In genomic region chr6:5752282-5752681, GRCh38 we compare ENCODE assay signal across 8 cellular contexts.
DNase-seq lines count a peak whose midpoint lies in the region; ATAC-seq and TF ChIP-seq lines count a peak whose summit lies in the region.

No MANE protein-coding gene starts in this region.

- peak overlapping the region; percentile 60 for H3K27ac ChIP-seq in HUES48 (ENCODE audit: low read depth, low read length)

- H3K4me1 Mint-ChIP-seq in activated CD4-positive, alpha-beta T cell treated with anti-CD3 and anti-CD28 coated beads, Interleukin-2, amount 10 ng/mL, durations not matched to agents 7 days and 5 days: no peaks in the 10 kb centered on the region

- H3K27me3 ChIP-seq in HUES48 (ENCODE audit: control insufficient read depth, insufficient read depth, low read length): no peaks in the 10 kb centered on the region

- H3K27ac Mint-ChIP-seq in activated CD4-positive, alpha-beta T cell treated with anti-CD3 and anti-CD28 coated beads, Interleukin-2, amount 10 ng/mL, durations not matched to agents 7 days and 5 days: no peak overlapping the region

- ATAC-seq in GM18505 (IDR thresholded peaks at IDR 0.05; ENCODE audit: unreplicated experiment) (no peak), HG02970 (IDR thresholded peaks at IDR 0.05; ENCODE audit: low FRiP score, unreplicated experiment) (no peak)

- in situ Hi-C loops in astrocyte of the cerebellum (cut with HindIII; ENCODE audit: low sequenced_read_pairs): no loop called here

- H3K9me3 ChIP-seq in HUES48 (ENCODE audit: control insufficient read depth, insufficient read depth, low read length): peaks cover 10% of the 10 kb centered on the region

- H3K4me3 Mint-ChIP-seq in activated CD4-positive, alpha-beta T cell treated with anti-CD3 and anti-CD28 coated beads, Interleukin-2, amount 10 ng/mL, durations not matched to agents 7 days and 5 days: no peak overlapping the region

- H3K4me3 ChIP-seq in HUES48 (ENCODE audit: low read depth, low read length) (no peak overlapping the region), astrocyte of the cerebellum (ENCODE audit: low read depth, low read length) (no peak overlapping the region)

- peaks cover 26% of the 10 kb centered on the region for H3K36me3 Mint-ChIP-seq in activated CD4-positive, alpha-beta T cell treated with anti-CD3 and anti-CD28 coated beads, Interleukin-2, amount 10 ng/mL, durations not matched to agents 7 days and 5 days (ENCODE audit: low read depth)

- no peak for TF ChIP-seq CTCF in astrocyte of the cerebellum (IDR thresholded peaks at IDR 0.05; ENCODE audit: low read depth, low read length, missing control alignments)

- peak; percentile 87 for DNase-seq in A172 (ENCODE audit: low spot score)
- DNase-seq in astrocyte of the cerebellum (ENCODE audit: low read depth): peak; percentile 45
- peak; percentile 53 for DNase-seq in iPS DF 4.7 (ENCODE audit: extremely low read depth, low spot score)
- DNase-seq in activated CD4-positive, alpha-beta T cell treated with anti-CD3 and anti-CD28 coated beads, Interleukin-2, amount 10 ng/mL, durations not matched to agents 7 days and 5 days: no peak
- no peak for DNase-seq in NCI-H1417 treated with DMSO at 0.1 percent for 48 hours (lab: John Stamatoyannopoulos, UW)

- POLR2A ChIA-PET in activated CD4-positive, alpha-beta T cell treated with anti-CD3 and anti-CD28 coated beads, Interleukin-2, amount 10 ng/mL, durations not matched to agents 7 days and 5 days (lab: Charles Lee): no interaction called here

- H3K9ac ChIP-seq in HUES48 (ENCODE audit: low read depth, low read length): peak overlapping the region; percentile 27; the same call in 1 of the 2 replicates

- H3K36me3 ChIP-seq in HUES48 (ENCODE audit: control insufficient read depth, insufficient read depth, low read length): no peaks in the 10 kb centered on the region

- no peaks in the 10 kb centered on the region for H3K27me3 Mint-ChIP-seq in activated CD4-positive, alpha-beta T cell treated with anti-CD3 and anti-CD28 coated beads, Interleukin-2, amount 10 ng/mL, durations not matched to agents 7 days and 5 days

- CTCF ChIA-PET in activated CD4-positive, alpha-beta T cell treated with anti-CD3 and anti-CD28 coated beads, Interleukin-2, amount 10 ng/mL, durations not matched to agents 7 days and 5 days (lab: Charles Lee): interaction anchor here (0.8 to 1.0 kb wide), 2 partner anchors 9 to 12 kb away, joined by 3 read pairs; no protein-coding TSS in a partner anchor

- H3K4me1 ChIP-seq in HUES48 (ENCODE audit: control insufficient read depth, insufficient read depth, low read length): peaks cover 12% of the 10 kb centered on the region

- no peak for TF ChIP-seq POLR2A in GM18505 (IDR thresholded peaks at IDR 0.05; ENCODE audit: borderline replicate concordance, extremely low read depth, insufficient read depth, insufficient read length)

- H3K9me3 Mint-ChIP-seq in activated CD4-positive, alpha-beta T cell treated with anti-CD3 and anti-CD28 coated beads, Interleukin-2, amount 10 ng/mL, durations not matched to agents 7 days and 5 days: peaks cover 28% of the 10 kb centered on the region

Comparison
In these comparisons a context has a peak if more than half of its experiments do, and no peak if none do; other contexts are left out.
1. DNase-seq: peak in A172 (single experiment), astrocyte of the cerebellum (single experiment) and iPS DF 4.7 (single experiment); none in activated CD4-positive, alpha-beta T cell treated with anti-CD3 and anti-CD28 coated beads, Interleukin-2, amount 10 ng/mL, durations not matched to agents 7 days and 5 days (single experiment) and NCI-H1417 treated with DMSO at 0.1 percent for 48 hours (single experiment).